Comparison of ENCODE assay signal across 1 cellular context in the genomic region with DNA sequence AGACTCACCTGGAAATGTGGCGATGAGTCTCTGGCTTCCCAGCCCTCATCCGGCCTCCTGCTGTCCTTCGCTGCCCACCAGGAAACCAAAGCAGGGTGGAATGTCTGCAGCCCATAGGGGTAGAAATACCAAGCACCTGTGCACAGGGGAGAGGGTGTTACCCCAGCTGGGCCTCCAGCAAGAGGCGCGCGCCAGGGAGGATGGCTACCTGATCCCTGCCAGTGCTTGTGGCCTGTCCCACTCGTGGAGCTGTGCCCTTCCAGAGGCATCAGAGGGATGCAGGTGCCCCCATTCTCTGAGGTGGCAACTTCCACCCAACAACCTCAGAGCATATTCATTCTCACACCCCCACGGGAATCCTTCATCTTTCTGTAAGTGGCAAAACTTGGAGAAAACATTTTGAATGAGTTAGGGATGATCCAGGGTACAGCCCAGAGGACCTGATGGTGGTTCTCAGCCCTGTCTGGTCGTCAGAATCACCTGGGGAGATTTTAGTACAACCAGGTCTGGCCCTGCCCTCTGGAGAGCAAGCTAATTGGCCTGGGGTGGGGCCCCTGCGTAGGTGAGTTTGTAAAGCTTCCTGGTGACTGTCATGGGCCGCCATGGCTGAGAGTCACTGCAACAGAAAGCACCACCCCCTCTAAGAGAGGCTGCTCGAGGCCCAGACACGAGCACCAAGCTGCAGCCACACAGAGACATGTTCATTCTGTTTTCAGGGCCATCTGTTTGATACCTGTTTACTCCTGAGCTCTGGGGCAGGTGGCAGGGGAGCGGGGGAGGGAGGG.
TF ChIP-seq lines count a peak whose summit lies in the region.

No MANE protein-coding gene starts in this region.

TF ChIP-seq in IMR-90, 13 proteins besides CTCF, POLR2A, EP300 and RAD21:
- no peak for TF ChIP-seq RFX5 (IDR thresholded peaks at IDR 0.05; ENCODE audit: low read depth, low read length)
- no peak for TF ChIP-seq CHD1 (IDR thresholded peaks at IDR 0.05; ENCODE audit: low read depth, low read length)
- no peak for TF ChIP-seq SMC3 (IDR thresholded peaks at IDR 0.05; ENCODE audit: low read depth, low read length)
- TF ChIP-seq NFE2L2 (IDR thresholded peaks at IDR 0.05; ENCODE audit: low read depth, low read length): no peak
- TF ChIP-seq MAFK (IDR thresholded peaks at IDR 0.05; ENCODE audit: low read depth, low read length): no peak
- no peak for TF ChIP-seq CEBPB (IDR thresholded peaks at IDR 0.05; ENCODE audit: low read depth, low read length)
- TF ChIP-seq BHLHE40 (IDR thresholded peaks at IDR 0.05; ENCODE audit: low read depth, low read length): no peak
- no peak for TF ChIP-seq ELK1 (IDR thresholded peaks at IDR 0.05; ENCODE audit: borderline replicate concordance, low read depth, low read length)
- no peak for TF ChIP-seq MXI1 (IDR thresholded peaks at IDR 0.05; ENCODE audit: borderline replicate concordance, low read depth, low read length)
- TF ChIP-seq MAZ (IDR thresholded peaks at IDR 0.05; ENCODE audit: borderline replicate concordance, low read depth, low read length): no peak
- no peak for TF ChIP-seq USF2 (IDR thresholded peaks at IDR 0.05; ENCODE audit: low read depth, low read length)
- no peak for TF ChIP-seq FOS (IDR thresholded peaks at IDR 0.05; ENCODE audit: low read depth, low read length)
- no peak for TF ChIP-seq RCOR1 (IDR thresholded peaks at IDR 0.05; ENCODE audit: insufficient replicate concordance, low read length)
